1 cellular context compared by ENCODE assay signal in genomic region chr5:135740475-135740874, GRCh38.
TF ChIP-seq lines count a peak whose summit lies in the region.

No MANE protein-coding gene starts in this region.

TF ChIP-seq in GM23338, 12 proteins besides CTCF, POLR2A, EP300 and RAD21 (continued from another document):
- TF ChIP-seq, protein P1, sequence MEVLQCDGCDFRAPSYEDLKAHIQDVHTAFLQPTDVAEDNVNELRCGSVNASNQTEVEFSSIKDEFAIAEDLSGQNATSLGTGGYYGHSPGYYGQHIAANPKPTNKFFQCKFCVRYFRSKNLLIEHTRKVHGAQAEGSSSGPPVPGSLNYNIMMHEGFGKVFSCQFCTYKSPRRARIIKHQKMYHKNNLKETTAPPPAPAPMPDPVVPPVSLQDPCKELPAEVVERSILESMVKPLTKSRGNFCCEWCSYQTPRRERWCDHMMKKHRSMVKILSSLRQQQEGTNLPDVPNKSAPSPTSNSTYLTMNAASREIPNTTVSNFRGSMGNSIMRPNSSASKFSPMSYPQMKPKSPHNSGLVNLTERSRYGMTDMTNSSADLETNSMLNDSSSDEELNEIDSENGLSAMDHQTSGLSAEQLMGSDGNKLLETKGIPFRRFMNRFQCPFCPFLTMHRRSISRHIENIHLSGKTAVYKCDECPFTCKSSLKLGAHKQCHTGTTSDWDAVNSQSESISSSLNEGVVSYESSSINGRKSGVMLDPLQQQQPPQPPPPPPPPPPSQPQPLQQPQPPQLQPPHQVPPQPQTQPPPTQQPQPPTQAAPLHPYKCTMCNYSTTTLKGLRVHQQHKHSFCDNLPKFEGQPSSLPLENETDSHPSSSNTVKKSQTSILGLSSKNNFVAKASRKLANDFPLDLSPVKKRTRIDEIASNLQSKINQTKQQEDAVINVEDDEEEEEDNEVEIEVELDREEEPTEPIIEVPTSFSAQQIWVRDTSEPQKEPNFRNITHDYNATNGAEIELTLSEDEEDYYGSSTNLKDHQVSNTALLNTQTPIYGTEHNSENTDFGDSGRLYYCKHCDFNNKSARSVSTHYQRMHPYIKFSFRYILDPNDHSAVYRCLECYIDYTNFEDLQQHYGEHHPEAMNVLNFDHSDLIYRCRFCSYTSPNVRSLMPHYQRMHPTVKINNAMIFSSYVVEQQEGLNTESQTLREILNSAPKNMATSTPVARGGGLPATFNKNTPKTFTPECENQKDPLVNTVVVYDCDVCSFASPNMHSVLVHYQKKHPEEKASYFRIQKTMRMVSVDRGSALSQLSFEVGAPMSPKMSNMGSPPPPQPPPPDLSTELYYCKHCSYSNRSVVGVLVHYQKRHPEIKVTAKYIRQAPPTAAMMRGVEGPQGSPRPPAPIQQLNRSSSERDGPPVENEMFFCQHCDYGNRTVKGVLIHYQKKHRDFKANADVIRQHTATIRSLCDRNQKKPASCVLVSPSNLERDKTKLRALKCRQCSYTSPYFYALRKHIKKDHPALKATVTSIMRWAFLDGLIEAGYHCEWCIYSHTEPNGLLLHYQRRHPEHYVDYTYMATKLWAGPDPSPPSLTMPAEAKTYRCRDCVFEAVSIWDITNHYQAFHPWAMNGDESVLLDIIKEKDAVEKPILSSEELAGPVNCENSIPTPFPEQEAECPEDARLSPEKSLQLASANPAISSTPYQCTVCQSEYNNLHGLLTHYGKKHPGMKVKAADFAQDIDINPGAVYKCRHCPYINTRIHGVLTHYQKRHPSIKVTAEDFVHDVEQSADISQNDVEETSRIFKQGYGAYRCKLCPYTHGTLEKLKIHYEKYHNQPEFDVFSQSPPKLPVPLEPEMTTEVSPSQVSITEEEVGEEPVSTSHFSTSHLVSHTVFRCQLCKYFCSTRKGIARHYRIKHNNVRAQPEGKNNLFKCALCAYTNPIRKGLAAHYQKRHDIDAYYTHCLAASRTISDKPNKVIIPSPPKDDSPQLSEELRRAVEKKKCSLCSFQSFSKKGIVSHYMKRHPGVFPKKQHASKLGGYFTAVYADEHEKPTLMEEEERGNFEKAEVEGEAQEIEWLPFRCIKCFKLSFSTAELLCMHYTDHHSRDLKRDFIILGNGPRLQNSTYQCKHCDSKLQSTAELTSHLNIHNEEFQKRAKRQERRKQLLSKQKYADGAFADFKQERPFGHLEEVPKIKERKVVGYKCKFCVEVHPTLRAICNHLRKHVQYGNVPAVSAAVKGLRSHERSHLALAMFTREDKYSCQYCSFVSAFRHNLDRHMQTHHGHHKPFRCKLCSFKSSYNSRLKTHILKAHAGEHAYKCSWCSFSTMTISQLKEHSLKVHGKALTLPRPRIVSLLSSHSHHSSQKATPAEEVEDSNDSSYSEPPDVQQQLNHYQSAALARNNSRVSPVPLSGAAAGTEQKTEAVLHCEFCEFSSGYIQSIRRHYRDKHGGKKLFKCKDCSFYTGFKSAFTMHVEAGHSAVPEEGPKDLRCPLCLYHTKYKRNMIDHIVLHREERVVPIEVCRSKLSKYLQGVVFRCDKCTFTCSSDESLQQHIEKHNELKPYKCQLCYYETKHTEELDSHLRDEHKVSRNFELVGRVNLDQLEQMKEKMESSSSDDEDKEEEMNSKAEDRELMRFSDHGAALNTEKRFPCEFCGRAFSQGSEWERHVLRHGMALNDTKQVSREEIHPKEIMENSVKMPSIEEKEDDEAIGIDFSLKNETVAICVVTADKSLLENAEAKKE (CRISPR knock-in tag; IDR thresholded peaks at IDR 0.05), result no peak
